22 cellular contexts compared by ENCODE assay signal in genomic region chr1:157405662-157406061, GRCh38.
DNase-seq lines count a peak whose midpoint lies in the region; ATAC-seq, FAIRE-seq and TF ChIP-seq lines count a peak whose summit lies in the region.
"Had no signal": no experiment of that assay in that cellular context is flagged by ENCODE, and none has a peak within 500 bp of the region (broad histone marks: within the 10 kb centered on the region; RNA-seq: fewer than 3 reads in every experiment).

No MANE protein-coding gene starts in this region.

- no peak for TF ChIP-seq RAD21 in HepG2 (CRISPR knock-in tag; IDR thresholded peaks at IDR 0.05)

- DNase-seq in natural killer cell (no peak), HepG2 (ENCODE audit: low spot score) (no peak), right lobe of liver (no peak), NCI-H128 (lab: John Stamatoyannopoulos, UW; ENCODE audit: unreplicated experiment) (no peak)
- no peak for DNase-seq in natural killer cell treated with Interleukin-12 subunit alpha and Interleukin-12 subunit beta and Interleukin-15 and Interleukin-18, amount 100 ng/mL, for 72 hours (ENCODE audit: low spot score)
- DNase-seq: AML-193; Caco-2; Calu3; CD4-positive, alpha-beta T cell; CD8-positive, alpha-beta T cell; DMS79 treated with DMSO at 0.1 percent for 48 hours; GF-D8 had no signal

- H3K27ac ChIP-seq in HepG2 (ENCODE audit: extremely low read length, insufficient read depth, low read length) (no peak overlapping the region), right lobe of liver (no peak overlapping the region)
- H3K27ac ChIP-seq: 22Rv1; A549; BLaER1 treated with 17β-estradiol and CSF1 and Interleukin-3, amounts not matched to agents 10 nM and 100 nM; C4-2B had no signal

- TF ChIP-seq POLR2A in HepG2 (IDR thresholded peaks at IDR 0.05; ENCODE audit: insufficient read depth in 1 of 2, low read depth in 2 of 2, low read length in 2 of 2) (no peak), right lobe of liver (IDR thresholded peaks at IDR 0.05) (no peak)

- no peak overlapping the region for H2AFZ ChIP-seq in HepG2 (ENCODE audit: low read length)

- H3K79me2 ChIP-seq in HepG2 (ENCODE audit: insufficient read depth, low read length) = no peaks in the 10 kb centered on the region

- no peak for FAIRE-seq in HepG2 (lab: Jason Lieb, UNC)
- FAIRE-seq: A549, D721Med, G401.6, GM12891, GM19239 had no signal

- H3K9me3 ChIP-seq in HepG2 (ENCODE audit: low read length) (no peaks in the 10 kb centered on the region), right lobe of liver (no peaks in the 10 kb centered on the region)
- H3K9me3 ChIP-seq: A549, Caco-2 had no signal

- TF ChIP-seq CTCF in natural killer cell (IDR thresholded peaks at IDR 0.05) (no peak), HepG2 (CRISPR knock-in tag; IDR thresholded peaks at IDR 0.05) (no peak), right lobe of liver (IDR thresholded peaks at IDR 0.05) (no peak)

- in situ Hi-C loops in HepG2 (cut with HindIII; ENCODE audit: extremely low pct_ligation_motif_present, low pct_unique_long_range_greater_than_20kb) = no loop called here

- no peaks in the 10 kb centered on the region for H3K27me3 Mint-ChIP-seq in natural killer cell (ENCODE audit: low read depth in 2 of 2)
- peaks cover 4 to 8% of the 10 kb centered on the region in 2 donors for H3K27me3 Mint-ChIP-seq in natural killer cell treated with Interleukin-12 subunit alpha and Interleukin-12 subunit beta and Interleukin-15 and Interleukin-18, amount 100 ng/mL, for 72 hours

- CTCF ChIA-PET in HepG2 (lab: Yijun Ruan, JAX; ENCODE audit: low intra/inter-chr PET ratio, low total read pairs) = interaction anchor here (0.6 kb wide), 1 partner anchor 10 kb away, joined by 3 read pairs; no protein-coding TSS in a partner anchor

- no TSS peak for BruUV-seq in HepG2 (replicated peaks; lab: Mats Ljungman, UMichigan)

- H3K36me3 ChIP-seq in HepG2 (replicated peaks in 1 of 2; ENCODE audit: control insufficient read depth in 1 of 2, insufficient read depth in 2 of 2, low read length in 2 of 2) (no peaks in the 10 kb centered on the region), right lobe of liver (no peaks in the 10 kb centered on the region)
- H3K36me3 ChIP-seq: BLaER1 treated with 17β-estradiol and CSF1 and Interleukin-3, amounts not matched to agents 10 nM and 100 nM had no signal

- H3K27me3 ChIP-seq in HepG2 (ENCODE audit: control insufficient read depth in 1 of 2, insufficient read depth in 2 of 2, low read length in 2 of 2) (no peaks in the 10 kb centered on the region; a peak in 1 of 5 replicates), right lobe of liver (no peaks in the 10 kb centered on the region)
- H3K27me3 ChIP-seq: BLaER1 treated with 17β-estradiol and CSF1 and Interleukin-3, amounts not matched to agents 10 nM and 100 nM had no signal

- no peak overlapping the region for H3K4me2 ChIP-seq in HepG2 (ENCODE audit: low read depth, low read length)
- H3K4me2 ChIP-seq: A549; BLaER1 treated with 17β-estradiol and CSF1 and Interleukin-3, amounts not matched to agents 10 nM and 100 nM had no signal

- H3K9ac ChIP-seq in HepG2 (ENCODE audit: insufficient read depth, low read depth, low read length) = no peak overlapping the region
- H3K9ac ChIP-seq: BLaER1 treated with 17β-estradiol and CSF1 and Interleukin-3, amounts not matched to agents 10 nM and 100 nM had no signal

- H3K4me1 Mint-ChIP-seq in natural killer cell = peaks cover 74 to 92% of the 10 kb centered on the region in 2 donors
- peaks cover 52 to 58% of the 10 kb centered on the region in 2 donors for H3K4me1 Mint-ChIP-seq in natural killer cell treated with Interleukin-12 subunit alpha and Interleukin-12 subunit beta and Interleukin-15 and Interleukin-18, amount 100 ng/mL, for 72 hours (ENCODE audit: low read depth in 2 of 2)

- H3K36me3 Mint-ChIP-seq in natural killer cell = no peaks in the 10 kb centered on the region
- H3K36me3 Mint-ChIP-seq in natural killer cell treated with Interleukin-12 subunit alpha and Interleukin-12 subunit beta and Interleukin-15 and Interleukin-18, amount 100 ng/mL, for 72 hours = no peaks in the 10 kb centered on the region
- H3K36me3 Mint-ChIP-seq: CD8-positive, alpha-beta T cell had no signal

- TF ChIP-seq EP300 in HepG2 (IDR thresholded peaks at IDR 0.05; ENCODE audit: low read depth in 2 of 2, low read length in 2 of 2) = no peak
- no peak for TF ChIP-seq EP300 in HepG2 (CRISPR knock-in tag; IDR thresholded peaks at IDR 0.05; ENCODE audit: borderline replicate concordance)

- no peaks in the 10 kb centered on the region for H4K20me1 ChIP-seq in HepG2 (ENCODE audit: insufficient read depth, low read length)
- H4K20me1 ChIP-seq: BLaER1 treated with 17β-estradiol and CSF1 and Interleukin-3, amounts not matched to agents 10 nM and 100 nM had no signal

- H3K4me3 ChIP-seq in HepG2 (replicated peaks in 1 of 3; ENCODE audit: insufficient read depth in 1 of 3, low read depth in 2 of 3, low read length in 3 of 3) (no peak overlapping the region), right lobe of liver (no peak overlapping the region)
- H3K4me3 ChIP-seq: A549; BLaER1 treated with 17β-estradiol and CSF1 and Interleukin-3, amounts not matched to agents 10 nM and 100 nM had no signal

- POLR2A ChIA-PET in HepG2 (lab: Yijun Ruan, JAX) = no interaction called here

- no peak overlapping the region for H3K4me3 Mint-ChIP-seq in natural killer cell
- H3K4me3 Mint-ChIP-seq in natural killer cell treated with Interleukin-12 subunit alpha and Interleukin-12 subunit beta and Interleukin-15 and Interleukin-18, amount 100 ng/mL, for 72 hours = no peak overlapping the region
- H3K4me3 Mint-ChIP-seq: B cell; CD4-positive, alpha-beta T cell; CD8-positive, alpha-beta T cell had no signal

- H3K4me1 ChIP-seq in HepG2 (ENCODE audit: insufficient read depth, low read length) (no peaks in the 10 kb centered on the region), right lobe of liver (no peaks in the 10 kb centered on the region)
- H3K4me1 ChIP-seq: A549 had no signal

- ATAC-seq in natural killer cell (no peak), HepG2 (no peak), right lobe of liver (peak; percentile 56 to 84 (median 64)), HG03460 (IDR thresholded peaks at IDR 0.05; ENCODE audit: unreplicated experiment) (no peak)
- no peak for ATAC-seq in natural killer cell treated with Interleukin-12 subunit alpha and Interleukin-12 subunit beta and Interleukin-15 and Interleukin-18, amount 100 ng/mL, for 72 hours
- ATAC-seq: A549; CD8-positive, alpha-beta T cell had no signal

- intact Hi-C loops in natural killer cell (cut with micrococcal nuclease) = no loop called here
- intact Hi-C loops in HepG2 (cut with micrococcal nuclease; ENCODE audit: unreplicated experiment) = no loop called here
- intact Hi-C loops in right lobe of liver (cut with DNase I) = no loop called here

- H3K9me3 Mint-ChIP-seq in natural killer cell = no peaks in the 10 kb centered on the region
- H3K9me3 Mint-ChIP-seq in natural killer cell treated with Interleukin-12 subunit alpha and Interleukin-12 subunit beta and Interleukin-15 and Interleukin-18, amount 100 ng/mL, for 72 hours = no peaks in the 10 kb centered on the region
- H3K9me3 Mint-ChIP-seq: CD4-positive, alpha-beta T cell; CD8-positive, alpha-beta T cell had no signal

- WGBS in HepG2 (ENCODE audit: low lambda C conversion rate) = 10% methylated on average over 4 of the region's 4 CpGs
- WGBS in right lobe of liver (ENCODE audit: insufficient coverage, low coverage, low lambda C conversion rate, missing lambda C conversion rate) = 28% methylated on average over 4 of the region's 4 CpGs

- peak overlapping the region; percentile 15 to 93 for H3K27ac Mint-ChIP-seq in natural killer cell
- no peak overlapping the region for H3K27ac Mint-ChIP-seq in natural killer cell treated with Interleukin-12 subunit alpha and Interleukin-12 subunit beta and Interleukin-15 and Interleukin-18, amount 100 ng/mL, for 72 hours
- H3K27ac Mint-ChIP-seq: B cell; CD4-positive, alpha-beta T cell; CD8-positive, alpha-beta T cell had no signal

TF ChIP-seq in HepG2, 621 proteins besides CTCF, POLR2A, EP300 and RAD21:
- TF ChIP-seq SRF (IDR thresholded peaks at IDR 0.05; ENCODE audit: low read depth, low read length) (no peak), CREB1 (IDR thresholded peaks at IDR 0.05) (0 out of 2 replicates have a peak, but pooled peaks have one; percentile 25), CREB1 (CRISPR knock-in tag; IDR thresholded peaks at IDR 0.05) (no peak)

Comparison
In these comparisons a context has a peak if more than half of its experiments do, and no peak if none do; other contexts are left out.
1. ATAC-seq: peak in right lobe of liver (4 of 4); none in natural killer cell (0 of 3), natural killer cell treated with Interleukin-12 subunit alpha and Interleukin-12 subunit beta and Interleukin-15 and Interleukin-18, amount 100 ng/mL, for 72 hours (0 of 2), HepG2 (single experiment) and HG03460 (single experiment).
2. H3K27ac Mint-ChIP-seq: peak in natural killer cell (2 of 2); none in natural killer cell treated with Interleukin-12 subunit alpha and Interleukin-12 subunit beta and Interleukin-15 and Interleukin-18, amount 100 ng/mL, for 72 hours (0 of 2).